ENCODE assay signal across 1 cellular context in genomic region chr19:45079063-45079910, GRCh38.
TF ChIP-seq lines count a peak whose summit lies in the region.

GEMIN7 (plus strand) TSS chr19:45079260; CDS start chr19:45090115, 10,855 bp downstream.

TF ChIP-seq in K562, 482 proteins besides CTCF, POLR2A, EP300 and RAD21 (continued from another document and continues in another):
- TF ChIP-seq CHD7 (IDR thresholded peaks at IDR 0.05; ENCODE audit: low read depth, low read length) (no peak), ZNF699 (CRISPR knock-in tag; IDR thresholded peaks at IDR 0.05; ENCODE audit: insufficient replicate concordance) (no peak), CCAR2 (IDR thresholded peaks at IDR 0.05; ENCODE audit: low read depth, low read length) (no peak), HINFP (tag; conservative IDR thresholded peaks at IDR 0.05; ENCODE audit: low read depth) (no peak), POLR2AphosphoS5 (IDR thresholded peaks at IDR 0.05; ENCODE audit: control insufficient read depth, insufficient read depth, low read depth, low read length) (peak; percentile 77), U2AF2 (optimal IDR thresholded peaks at IDR 0.05; ENCODE audit: low read depth, low read length) (no peak), ASH1L (IDR thresholded peaks at IDR 0.05; ENCODE audit: borderline replicate concordance, low read depth, partially characterized antibody) (no peak), PBX2 (CRISPR knock-in tag; IDR thresholded peaks at IDR 0.05; ENCODE audit: low read depth) (no peak), PBX2 (tag; conservative IDR thresholded peaks at IDR 0.05; ENCODE audit: low read depth) (peak; percentile 95), ZNF239 (CRISPR knock-in tag; IDR thresholded peaks at IDR 0.05) (peak; percentile 30; the same call in 1 of the 2 replicates), ZBTB26 (CRISPR knock-in tag; IDR thresholded peaks at IDR 0.05) (no peak), STAT5B (CRISPR knock-in tag; IDR thresholded peaks at IDR 0.05) (no peak), ZNF318 (IDR thresholded peaks at IDR 0.05; ENCODE audit: borderline replicate concordance in 1 of 2, low read depth in 1 of 2) (no peak), TCF7 (IDR thresholded peaks at IDR 0.05; ENCODE audit: borderline replicate concordance) (peak; percentile 65), TAF9B (IDR thresholded peaks at IDR 0.05; ENCODE audit: partially characterized antibody) (peak; percentile 94), NCOA4 (IDR thresholded peaks at IDR 0.05; ENCODE audit: partially characterized antibody) (no peak), CC2D1A (IDR thresholded peaks at IDR 0.05) (no peak), BRF2 (IDR thresholded peaks at IDR 0.05; ENCODE audit: borderline replicate concordance, insufficient read depth, insufficient read length) (no peak), CAMTA2 (CRISPR knock-in tag; conservative IDR thresholded peaks at IDR 0.05) (peak; percentile 91; the same call in 1 of the 2 replicates), EZH2 (IDR thresholded peaks at IDR 0.05; ENCODE audit: borderline replicate concordance, low read depth, low read length) (no peak), CREM (IDR thresholded peaks at IDR 0.05; ENCODE audit: low read depth) (peak; percentile 64), CBFB (CRISPR knock-in tag; IDR thresholded peaks at IDR 0.05) (no peak), BACH1 (tag; IDR thresholded peaks at IDR 0.05) (no peak), CXXC5 (CRISPR knock-in tag; IDR thresholded peaks at IDR 0.05) (peak; percentile 95), KHSRP (IDR thresholded peaks at IDR 0.05) (no peak), POLR2AphosphoS2 (IDR thresholded peaks at IDR 0.05; ENCODE audit: low read length) (no peak), NR2C2 (CRISPR knock-in tag; IDR thresholded peaks at IDR 0.05) (peak; percentile 80; the same call in 1 of the 2 replicates), NR2C2 (tag; IDR thresholded peaks at IDR 0.05) (peak; percentile 56), ZNF586 (CRISPR knock-in tag; conservative IDR thresholded peaks at IDR 0.05) (no peak), FUS (optimal IDR thresholded peaks at IDR 0.05; ENCODE audit: low read depth, low read length) (peak; percentile 88), SREBF2 (CRISPR knock-in tag; IDR thresholded peaks at IDR 0.05) (no peak), ELF4 (CRISPR knock-in tag; IDR thresholded peaks at IDR 0.05) (no peak)
